1 cellular context compared by ENCODE assay signal in the genomic region with DNA sequence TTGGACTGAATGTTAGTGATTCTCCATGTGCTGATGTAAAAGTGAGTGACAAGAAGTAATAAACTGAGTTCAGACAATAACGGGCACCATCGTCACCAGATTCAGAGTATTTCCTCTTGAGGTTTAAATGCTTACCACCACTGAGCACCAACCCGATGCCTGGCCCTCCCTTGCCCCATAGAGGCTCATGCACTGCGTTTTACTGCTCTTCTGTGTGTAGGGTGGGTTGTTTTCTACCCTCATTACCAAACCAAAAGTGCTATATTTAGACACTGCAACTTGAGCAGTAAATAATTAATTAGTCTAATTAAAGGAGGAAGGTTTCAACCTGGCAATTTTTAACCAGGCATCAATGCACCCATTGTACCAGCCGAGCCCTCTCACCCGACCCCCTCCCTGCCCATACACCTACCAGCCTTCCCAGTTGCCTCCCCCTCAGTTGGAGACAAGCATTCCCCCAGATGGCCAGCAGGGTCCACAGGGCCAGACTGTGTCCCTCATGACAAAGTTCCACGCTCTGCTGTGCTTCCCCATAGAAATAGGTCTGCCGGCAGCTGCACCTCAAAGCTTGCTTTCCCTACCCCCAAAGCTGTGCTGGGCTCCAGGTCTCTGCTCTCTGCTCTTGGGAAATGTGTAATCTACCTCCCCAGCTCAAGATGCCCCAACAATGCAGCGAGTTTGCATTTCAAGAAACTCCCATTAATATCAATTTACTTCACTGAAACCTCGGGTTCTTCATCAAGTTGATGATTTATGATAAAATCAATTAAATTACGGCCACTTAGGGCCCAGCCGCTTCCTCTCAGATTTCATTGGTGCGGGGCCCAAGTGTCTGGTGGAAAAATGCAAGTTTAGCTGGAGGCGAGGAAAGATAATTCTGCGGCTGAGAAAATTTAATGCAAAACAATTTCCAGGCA.
TF ChIP-seq lines count a peak whose summit lies in the region.

No MANE protein-coding gene starts in this region.

TF ChIP-seq in H1, 55 proteins besides CTCF, POLR2A, EP300 and RAD21:
- TF ChIP-seq CBX8 (IDR thresholded peaks at IDR 0.05; ENCODE audit: borderline replicate concordance, low read depth, low read length), result 0 out of 2 replicates have a peak, but pooled peaks have one; percentile 63
- peak; percentile 62 for TF ChIP-seq RNF2 (IDR thresholded peaks at IDR 0.05; ENCODE audit: borderline replicate concordance, low read depth, low read length, missing control alignments, poor library complexity, severe bottlenecking)
- no peak for TF ChIP-seq SRF (IDR thresholded peaks at IDR 0.05; ENCODE audit: low read depth, low read length)
